In the genomic region with DNA sequence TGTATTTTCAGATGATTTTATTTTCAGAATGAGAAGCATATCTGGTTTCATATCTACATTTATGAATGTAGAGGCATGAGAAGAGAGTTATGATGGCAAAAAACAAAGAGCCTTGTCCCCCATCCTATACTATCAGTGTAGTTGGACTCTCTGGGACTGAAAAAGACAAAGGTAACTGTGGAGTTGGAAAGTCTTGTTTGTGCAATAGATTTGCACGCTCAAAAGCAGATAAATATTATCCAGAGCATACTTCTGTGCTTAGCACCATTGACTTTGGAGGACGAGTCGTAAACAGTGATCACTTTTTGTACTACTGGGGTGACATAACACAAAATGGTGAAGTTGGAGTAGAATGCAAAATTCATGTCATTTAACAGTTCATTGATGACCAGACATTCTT, we compare ENCODE assay signal across 9 cellular contexts.
DNase-seq lines count a peak whose midpoint lies in the region; ATAC-seq, FAIRE-seq and TF ChIP-seq lines count a peak whose summit lies in the region.
"Had no signal": no experiment of that assay in that cellular context is flagged by ENCODE, and none has a peak within 500 bp of the region (broad histone marks: within the 10 kb centered on the region; RNA-seq: fewer than 3 reads in every experiment).

No MANE protein-coding gene starts in this region.

- ATAC-seq in GM23338 (no peak), HG03025 (IDR thresholded peaks at IDR 0.05; ENCODE audit: low FRiP score, unreplicated experiment) (no peak)

- H3K4me3 ChIP-seq in GM23338: peak overlapping the region; percentile 64
- peak overlapping the region; percentile 40 for H3K4me3 ChIP-seq in astrocyte of the spinal cord (ENCODE audit: low read depth, low read length)
- H3K4me3 ChIP-seq in keratinocyte (ENCODE audit: control insufficient read depth in 2 of 3, extremely low read depth in 1 of 3, insufficient read depth in 2 of 3, low read depth in 1 of 3, low read length in 3 of 3): peak overlapping the region; percentile 40 to 75 (median 61)
- peak overlapping the region; percentile 46 for H3K4me3 ChIP-seq in skeletal muscle cell (ENCODE audit: low read depth, low read length)

- no peaks in the 10 kb centered on the region for H4K20me1 ChIP-seq in GM23338 (replicated peaks; ENCODE audit: insufficient read depth)
- H4K20me1 ChIP-seq in keratinocyte (ENCODE audit: control insufficient read depth, extremely low read depth, insufficient read depth, low read length): no peaks in the 10 kb centered on the region

- TF ChIP-seq CTCF in GM23338 (conservative IDR thresholded peaks at IDR 0.05; ENCODE audit: low read depth in 2 of 2): no peak
- no peak for TF ChIP-seq CTCF in astrocyte of the spinal cord (IDR thresholded peaks at IDR 0.05; ENCODE audit: low read depth, low read length)
- no peak for TF ChIP-seq CTCF in keratinocyte (optimal IDR thresholded peaks at IDR 0.05 in 1 of 3, IDR thresholded peaks at IDR 0.05 in 1 of 3, conservative IDR thresholded peaks at IDR 0.05 in 1 of 3; ENCODE audit: extremely low read depth in 1 of 3, insufficient read depth in 2 of 3, low read length in 3 of 3)

- dilution Hi-C loops in keratinocyte (cut with MboI; ENCODE audit: extremely low pct_ligation_motif_present, low sequenced_read_pairs): no loop called here

- H3K4me1 ChIP-seq in GM23338 (ENCODE audit: insufficient read depth): 0 out of 2 replicates have a peak, but pooled peaks cover 4% of the 10 kb centered on the region
- H3K4me1 ChIP-seq in keratinocyte (ENCODE audit: control insufficient read depth, extremely low read depth, insufficient read depth, low read length): peaks cover 10% of the 10 kb centered on the region

- no peaks in the 10 kb centered on the region for H3K9me1 ChIP-seq in keratinocyte (ENCODE audit: control insufficient read depth, extremely low read depth, insufficient read depth, low read length)

- no peaks in the 10 kb centered on the region for H3K36me3 Mint-ChIP-seq in GM23338 (ENCODE audit: low read depth)

- no peaks in the 10 kb centered on the region; the same call in 1 of the 2 replicates for H3K9me2 ChIP-seq in GM23338 (ENCODE audit: insufficient read depth)

- peak; percentile 91 for FAIRE-seq in keratinocyte (lab: Jason Lieb, UNC)

- H3K27ac Mint-ChIP-seq in GM23338: peak overlapping the region; percentile 73; the same call in 1 of the 2 replicates

- H3K9ac ChIP-seq in keratinocyte (ENCODE audit: control insufficient read depth, extremely low read depth, insufficient read depth, low read length): peak overlapping the region; percentile 76

- H3K4me1 Mint-ChIP-seq in GM23338: peaks cover 8% of the 10 kb centered on the region; the same call in 2 of the 3 replicates

- no peaks in the 10 kb centered on the region for H3K9me3 ChIP-seq in keratinocyte (ENCODE audit: control insufficient read depth, low read depth, low read length)

- peak overlapping the region; percentile 82 for H3K4me3 Mint-ChIP-seq in GM23338

- H3K9me3 Mint-ChIP-seq in GM23338: peaks cover 12% of the 10 kb centered on the region; the same call in 1 of the 3 replicates

- peak overlapping the region; percentile 84 for H3K4me2 ChIP-seq in GM23338
- peak overlapping the region; percentile 97 for H3K4me2 ChIP-seq in keratinocyte (ENCODE audit: control insufficient read depth, extremely low read depth, insufficient read depth, low read depth, low read length)

- no peak for DNase-seq in GM23338 (ENCODE audit: low spot score)
- no peak for DNase-seq in astrocyte of the spinal cord (ENCODE audit: low read depth, low spot score)
- no peak for DNase-seq in keratinocyte (ENCODE audit: low read depth, low spot score)
- DNase-seq in skeletal muscle cell (ENCODE audit: low read depth): no peak
- no peak for DNase-seq in COLO668 (lab: John Stamatoyannopoulos, UW; ENCODE audit: unreplicated experiment)
- no peak for DNase-seq in GM03348 (ENCODE audit: low spot score)
- DNase-seq in ecto neural progenitor cell (ENCODE audit: low spot score): no peak
- DNase-seq: activated gamma-delta T cell had no signal

- H3K27ac ChIP-seq in GM23338 (ENCODE audit: low read depth): no peak overlapping the region
- peak overlapping the region; percentile 56 for H3K27ac ChIP-seq in keratinocyte (ENCODE audit: control insufficient read depth, insufficient read depth, low read length)

- in situ Hi-C loops in astrocyte of the spinal cord (cut with HindIII; ENCODE audit: low sequenced_read_pairs): no loop called here

- H3F3A ChIP-seq in GM23338 (replicated peaks; ENCODE audit: low read depth): no peaks in the 10 kb centered on the region

- H2AFZ ChIP-seq in GM23338 (peak overlapping the region; percentile 99), keratinocyte (ENCODE audit: control insufficient read depth, low read length) (peak overlapping the region; percentile 89)

- H3K36me3 ChIP-seq in GM23338 (ENCODE audit: insufficient read depth): no peaks in the 10 kb centered on the region
- no peaks in the 10 kb centered on the region for H3K36me3 ChIP-seq in keratinocyte (ENCODE audit: control insufficient read depth in 2 of 2, extremely low read depth in 1 of 2, insufficient read depth in 2 of 2, low read length in 2 of 2)

- peaks cover 2% of the 10 kb centered on the region for H3K27me3 Mint-ChIP-seq in GM23338 (ENCODE audit: insufficient read depth, low read depth, poor library complexity)

- H3K27me3 ChIP-seq in GM23338 (ENCODE audit: insufficient read depth) (0 out of 2 replicates have a peak, but pooled peaks cover 6% of the 10 kb centered on the region), keratinocyte (ENCODE audit: control insufficient read depth, extremely low read depth, insufficient read depth, low read length) (no peaks in the 10 kb centered on the region)

- H3K79me2 ChIP-seq in GM23338 (replicated peaks; ENCODE audit: insufficient read depth) (no peaks in the 10 kb centered on the region), keratinocyte (ENCODE audit: control insufficient read depth, insufficient read depth, low read length) (no peaks in the 10 kb centered on the region)

TF ChIP-seq in GM23338, 12 proteins besides CTCF, POLR2A, EP300 and RAD21 (continues in another document):
- TF ChIP-seq ZNF114 (CRISPR knock-in tag; IDR thresholded peaks at IDR 0.05): no peak
- no peak for TF ChIP-seq POLR2AphosphoS5 (IDR thresholded peaks at IDR 0.05; ENCODE audit: low read depth)
- TF ChIP-seq STAT1 (IDR thresholded peaks at IDR 0.05; ENCODE audit: unreplicated experiment): no peak
- TF ChIP-seq, protein P1, sequence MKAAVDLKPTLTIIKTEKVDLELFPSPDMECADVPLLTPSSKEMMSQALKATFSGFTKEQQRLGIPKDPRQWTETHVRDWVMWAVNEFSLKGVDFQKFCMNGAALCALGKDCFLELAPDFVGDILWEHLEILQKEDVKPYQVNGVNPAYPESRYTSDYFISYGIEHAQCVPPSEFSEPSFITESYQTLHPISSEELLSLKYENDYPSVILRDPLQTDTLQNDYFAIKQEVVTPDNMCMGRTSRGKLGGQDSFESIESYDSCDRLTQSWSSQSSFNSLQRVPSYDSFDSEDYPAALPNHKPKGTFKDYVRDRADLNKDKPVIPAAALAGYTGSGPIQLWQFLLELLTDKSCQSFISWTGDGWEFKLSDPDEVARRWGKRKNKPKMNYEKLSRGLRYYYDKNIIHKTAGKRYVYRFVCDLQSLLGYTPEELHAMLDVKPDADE (IDR thresholded peaks at IDR 0.05): no peak
- no peak for TF ChIP-seq EZH2 (IDR thresholded peaks at IDR 0.05; ENCODE audit: low read depth, unreplicated experiment)
- no peak for TF ChIP-seq CREB1 (CRISPR knock-in tag; IDR thresholded peaks at IDR 0.05; ENCODE audit: low read depth)
- no peak for TF ChIP-seq NANOG (IDR thresholded peaks at IDR 0.05; ENCODE audit: borderline replicate concordance)
- TF ChIP-seq EZH2phosphoT487 (IDR thresholded peaks at IDR 0.05; ENCODE audit: unreplicated experiment): no peak
